31 cellular contexts compared by ENCODE assay signal in genomic region chr1:190029441-190029840, GRCh38.
"Had no signal": no experiment of that assay in that cellular context is flagged by ENCODE, and none has a peak within 500 bp of the region (broad histone marks: within the 10 kb centered on the region; RNA-seq: fewer than 3 reads in every experiment).

No MANE protein-coding gene starts in this region.

- H3K4me3 Mint-ChIP-seq: activated B cell treated with CpG ODN at 0.5 μM for 24 hours; activated CD4-positive, alpha-beta memory T cell treated with anti-CD3 and anti-CD28 coated beads for 36 hours; activated CD4-positive, alpha-beta T cell treated with anti-CD3 and anti-CD28 coated beads, Interleukin-2, amount 10 ng/mL, durations not matched to agents 24 days and 14 days; activated naive CD4-positive, alpha-beta T cell treated with anti-CD3 and anti-CD28 coated beads for 36 hours; activated naive CD8-positive, alpha-beta T cell; activated T-helper 17 cell treated with anti-CD3 and anti-CD28 coated beads, Interleukin-2, amount 50 U/mL, for 72 hours; T-helper 2 cell treated with Interferon-gamma antibody and Interleukin-4, amounts not matched to agents 5 μg/mL and 100 μg/mL, for 36 hours had no signal

- FAIRE-seq: astrocyte, colon had no signal

- H3K27me3 Mint-ChIP-seq: activated B cell treated with CpG ODN at 0.5 μM for 24 hours; activated CD4-positive, alpha-beta memory T cell treated with anti-CD3 and anti-CD28 coated beads for 36 hours; activated CD4-positive, alpha-beta T cell treated with anti-CD3 and anti-CD28 coated beads, Interleukin-2, amount 10 ng/mL, durations not matched to agents 24 days and 14 days; activated naive CD8-positive, alpha-beta T cell; activated T-helper 17 cell treated with anti-CD3 and anti-CD28 coated beads, Interleukin-2, amount 50 U/mL, for 72 hours had no signal

- H3K4me1 Mint-ChIP-seq: activated B cell treated with CpG ODN at 0.5 μM for 24 hours; activated CD4-positive, alpha-beta T cell treated with anti-CD3 and anti-CD28 coated beads, Interleukin-2, amount 10 ng/mL, durations not matched to agents 24 days and 14 days; activated T-helper 17 cell treated with anti-CD3 and anti-CD28 coated beads, Interleukin-2, amount 50 U/mL, for 72 hours had no signal

- H3K27ac Mint-ChIP-seq: activated B cell treated with CpG ODN at 0.5 μM for 24 hours; activated CD4-positive, alpha-beta memory T cell treated with anti-CD3 and anti-CD28 coated beads for 36 hours; activated CD4-positive, alpha-beta T cell treated with anti-CD3 and anti-CD28 coated beads, Interleukin-2, amount 10 ng/mL, durations not matched to agents 24 days and 14 days; activated naive CD4-positive, alpha-beta T cell treated with anti-CD3 and anti-CD28 coated beads for 36 hours; activated naive CD8-positive, alpha-beta T cell; activated T-helper 17 cell treated with anti-CD3 and anti-CD28 coated beads, Interleukin-2, amount 50 U/mL, for 72 hours; T-helper 2 cell treated with Interferon-gamma antibody and Interleukin-4, amounts not matched to agents 5 μg/mL and 100 μg/mL, for 36 hours had no signal

- DNase-seq: activated B cell treated with CpG ODN at 0.5 μM for 24 hours; activated CD4-positive, alpha-beta memory T cell treated with anti-CD3 and anti-CD28 coated beads for 36 hours; activated CD4-positive, alpha-beta T cell treated with anti-CD3 and anti-CD28 coated beads for 1 hour; activated CD4-positive, alpha-beta T cell treated with anti-CD3 and anti-CD28 coated beads, Interleukin-2, amount 10 ng/mL, durations not matched to agents 24 days and 14 days; activated CD8-positive, alpha-beta memory T cell treated with anti-CD3 and anti-CD28 coated beads for 24 hours; activated gamma-delta T cell; activated naive CD4-positive, alpha-beta T cell treated with anti-CD3 and anti-CD28 coated beads for 36 hours; activated T-cell treated with anti-CD3 and anti-CD28 coated beads for 4 hours; activated T-cell treated with anti-CD3 and anti-CD28 coated beads, Interleukin-2, amount 50 U/mL, for 48 hours; amygdala; brain microvascular endothelial cell; MG63; MV-4-11; NCI-H1092 treated with DMSO at 0.1 percent for 48 hours; NCI-H1417 treated with DMSO at 0.1 percent for 48 hours; NCI-H1694; NCI-H2029; NCI-H510A treated with DMSO at 0.1 percent for 48 hours; NCI-H69; NK-92 treated with Interleukin-12 subunit alpha and Interleukin-12 subunit beta, amount 100 ng/mL, for 24 hours; OCI-M1; Right ventricle myocardium superior; SJCRH30; SK-N-SH; SW 1271 had no signal

- ATAC-seq: activated T-helper 17 cell treated with anti-CD3 and anti-CD28 coated beads, Interleukin-2, amount 50 U/mL, for 72 hours; Panc1 had no signal

- H3K36me3 Mint-ChIP-seq: activated CD4-positive, alpha-beta memory T cell treated with anti-CD3 and anti-CD28 coated beads for 36 hours; activated naive CD8-positive, alpha-beta T cell had no signal
